2 cellular contexts compared by ENCODE assay signal in genomic region chr19:10421981-10422461, GRCh38.
TF ChIP-seq lines count a peak whose summit lies in the region.

No MANE protein-coding gene starts in this region.

TF ChIP-seq in IMR-90, 13 proteins besides CTCF, POLR2A, EP300 and RAD21:
- TF ChIP-seq NFE2L2 (IDR thresholded peaks at IDR 0.05; ENCODE audit: low read depth, low read length): no peak
- TF ChIP-seq CEBPB (IDR thresholded peaks at IDR 0.05; ENCODE audit: low read depth, low read length): peak; percentile 84
- TF ChIP-seq RFX5 (IDR thresholded peaks at IDR 0.05; ENCODE audit: low read depth, low read length): no peak
- no peak for TF ChIP-seq ELK1 (IDR thresholded peaks at IDR 0.05; ENCODE audit: borderline replicate concordance, low read depth, low read length)
- no peak for TF ChIP-seq MAFK (IDR thresholded peaks at IDR 0.05; ENCODE audit: low read depth, low read length)

TF ChIP-seq in neural cell, 6 proteins besides CTCF, POLR2A, EP300 and RAD21:
- TF ChIP-seq REST (IDR thresholded peaks at IDR 0.05; ENCODE audit: borderline replicate concordance) (no peak), TAF1 (IDR thresholded peaks at IDR 0.05; ENCODE audit: low read depth) (no peak), POLR2AphosphoS5 (IDR thresholded peaks at IDR 0.05) (no peak), MXI1 (conservative IDR thresholded peaks at IDR 0.05; ENCODE audit: poor library complexity, severe bottlenecking) (no peak), SMC3 (conservative IDR thresholded peaks at IDR 0.05; ENCODE audit: poor library complexity) (no peak), EZH2 (IDR thresholded peaks at IDR 0.05; ENCODE audit: borderline replicate concordance, insufficient read depth, low read length, poor library complexity, severe bottlenecking) (no peak)
